2 cellular contexts compared by ENCODE assay signal in the genomic region with DNA sequence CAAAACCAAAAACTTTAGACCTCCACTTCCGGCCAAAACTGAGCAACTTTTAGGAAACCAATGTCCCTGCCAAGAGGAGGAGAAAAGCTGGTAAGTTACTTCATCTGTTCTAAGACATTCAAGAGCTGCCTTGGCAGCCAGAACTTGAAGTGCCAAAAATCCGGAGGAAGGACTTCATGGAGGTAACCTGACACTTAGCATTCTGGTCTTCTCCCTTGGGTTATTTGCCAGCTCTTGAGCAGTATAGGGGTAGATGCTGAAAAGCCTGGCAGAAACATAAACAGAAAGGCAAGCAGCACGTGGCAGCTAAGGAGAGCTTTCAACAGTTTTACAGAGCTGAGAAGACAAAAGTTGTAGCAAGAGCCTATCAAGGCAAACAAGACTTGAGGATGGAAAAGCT.
TF ChIP-seq lines count a peak whose summit lies in the region.

No MANE protein-coding gene starts in this region.

TF ChIP-seq in SK-N-SH, 30 proteins besides CTCF, POLR2A, EP300 and RAD21:
- TF ChIP-seq TCF12 (IDR thresholded peaks at IDR 0.05) (no peak), CHD2 (IDR thresholded peaks at IDR 0.05; ENCODE audit: low read length, partially characterized antibody) (no peak), FOXM1 (IDR thresholded peaks at IDR 0.05; ENCODE audit: low read depth) (no peak), JUND (IDR thresholded peaks at IDR 0.05) (no peak), FOXJ3 (CRISPR knock-in tag; IDR thresholded peaks at IDR 0.05) (no peak), MEF2A (IDR thresholded peaks at IDR 0.05; ENCODE audit: borderline replicate concordance, low read depth) (no peak), MXI1 (IDR thresholded peaks at IDR 0.05; ENCODE audit: low read depth, low read length) (no peak), TEAD4 (IDR thresholded peaks at IDR 0.05; ENCODE audit: borderline replicate concordance, insufficient read depth) (no peak), SIN3A (IDR thresholded peaks at IDR 0.05; ENCODE audit: borderline replicate concordance, low read depth, low read length) (no peak), NRF1 (IDR thresholded peaks at IDR 0.05; ENCODE audit: low read depth, low read length) (no peak), RFX5 (IDR thresholded peaks at IDR 0.05; ENCODE audit: low read length) (no peak), TAF1 (IDR thresholded peaks at IDR 0.05; ENCODE audit: borderline replicate concordance, low read depth, low read length) (no peak), EZH2phosphoT487 (IDR thresholded peaks at IDR 0.05; ENCODE audit: borderline replicate concordance, low read depth) (no peak)
- TF ChIP-seq, protein P1, sequence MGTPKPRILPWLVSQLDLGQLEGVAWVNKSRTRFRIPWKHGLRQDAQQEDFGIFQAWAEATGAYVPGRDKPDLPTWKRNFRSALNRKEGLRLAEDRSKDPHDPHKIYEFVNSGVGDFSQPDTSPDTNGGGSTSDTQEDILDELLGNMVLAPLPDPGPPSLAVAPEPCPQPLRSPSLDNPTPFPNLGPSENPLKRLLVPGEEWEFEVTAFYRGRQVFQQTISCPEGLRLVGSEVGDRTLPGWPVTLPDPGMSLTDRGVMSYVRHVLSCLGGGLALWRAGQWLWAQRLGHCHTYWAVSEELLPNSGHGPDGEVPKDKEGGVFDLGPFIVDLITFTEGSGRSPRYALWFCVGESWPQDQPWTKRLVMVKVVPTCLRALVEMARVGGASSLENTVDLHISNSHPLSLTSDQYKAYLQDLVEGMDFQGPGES (IDR thresholded peaks at IDR 0.05; ENCODE audit: low read depth, low read length) = no peak
- TF ChIP-seq, protein P2, sequence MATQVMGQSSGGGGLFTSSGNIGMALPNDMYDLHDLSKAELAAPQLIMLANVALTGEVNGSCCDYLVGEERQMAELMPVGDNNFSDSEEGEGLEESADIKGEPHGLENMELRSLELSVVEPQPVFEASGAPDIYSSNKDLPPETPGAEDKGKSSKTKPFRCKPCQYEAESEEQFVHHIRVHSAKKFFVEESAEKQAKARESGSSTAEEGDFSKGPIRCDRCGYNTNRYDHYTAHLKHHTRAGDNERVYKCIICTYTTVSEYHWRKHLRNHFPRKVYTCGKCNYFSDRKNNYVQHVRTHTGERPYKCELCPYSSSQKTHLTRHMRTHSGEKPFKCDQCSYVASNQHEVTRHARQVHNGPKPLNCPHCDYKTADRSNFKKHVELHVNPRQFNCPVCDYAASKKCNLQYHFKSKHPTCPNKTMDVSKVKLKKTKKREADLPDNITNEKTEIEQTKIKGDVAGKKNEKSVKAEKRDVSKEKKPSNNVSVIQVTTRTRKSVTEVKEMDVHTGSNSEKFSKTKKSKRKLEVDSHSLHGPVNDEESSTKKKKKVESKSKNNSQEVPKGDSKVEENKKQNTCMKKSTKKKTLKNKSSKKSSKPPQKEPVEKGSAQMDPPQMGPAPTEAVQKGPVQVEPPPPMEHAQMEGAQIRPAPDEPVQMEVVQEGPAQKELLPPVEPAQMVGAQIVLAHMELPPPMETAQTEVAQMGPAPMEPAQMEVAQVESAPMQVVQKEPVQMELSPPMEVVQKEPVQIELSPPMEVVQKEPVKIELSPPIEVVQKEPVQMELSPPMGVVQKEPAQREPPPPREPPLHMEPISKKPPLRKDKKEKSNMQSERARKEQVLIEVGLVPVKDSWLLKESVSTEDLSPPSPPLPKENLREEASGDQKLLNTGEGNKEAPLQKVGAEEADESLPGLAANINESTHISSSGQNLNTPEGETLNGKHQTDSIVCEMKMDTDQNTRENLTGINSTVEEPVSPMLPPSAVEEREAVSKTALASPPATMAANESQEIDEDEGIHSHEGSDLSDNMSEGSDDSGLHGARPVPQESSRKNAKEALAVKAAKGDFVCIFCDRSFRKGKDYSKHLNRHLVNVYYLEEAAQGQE (IDR thresholded peaks at IDR 0.05; ENCODE audit: low read depth, low read length) = no peak
- TF ChIP-seq, protein P3, sequence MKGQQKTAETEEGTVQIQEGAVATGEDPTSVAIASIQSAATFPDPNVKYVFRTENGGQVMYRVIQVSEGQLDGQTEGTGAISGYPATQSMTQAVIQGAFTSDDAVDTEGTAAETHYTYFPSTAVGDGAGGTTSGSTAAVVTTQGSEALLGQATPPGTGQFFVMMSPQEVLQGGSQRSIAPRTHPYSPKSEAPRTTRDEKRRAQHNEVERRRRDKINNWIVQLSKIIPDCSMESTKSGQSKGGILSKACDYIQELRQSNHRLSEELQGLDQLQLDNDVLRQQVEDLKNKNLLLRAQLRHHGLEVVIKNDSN (IDR thresholded peaks at IDR 0.05; ENCODE audit: borderline replicate concordance, low read depth) = no peak
- TF ChIP-seq, protein P4, sequence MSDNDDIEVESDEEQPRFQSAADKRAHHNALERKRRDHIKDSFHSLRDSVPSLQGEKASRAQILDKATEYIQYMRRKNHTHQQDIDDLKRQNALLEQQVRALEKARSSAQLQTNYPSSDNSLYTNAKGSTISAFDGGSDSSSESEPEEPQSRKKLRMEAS (IDR thresholded peaks at IDR 0.05; ENCODE audit: low read depth) = no peak
- TF ChIP-seq, protein P5, sequence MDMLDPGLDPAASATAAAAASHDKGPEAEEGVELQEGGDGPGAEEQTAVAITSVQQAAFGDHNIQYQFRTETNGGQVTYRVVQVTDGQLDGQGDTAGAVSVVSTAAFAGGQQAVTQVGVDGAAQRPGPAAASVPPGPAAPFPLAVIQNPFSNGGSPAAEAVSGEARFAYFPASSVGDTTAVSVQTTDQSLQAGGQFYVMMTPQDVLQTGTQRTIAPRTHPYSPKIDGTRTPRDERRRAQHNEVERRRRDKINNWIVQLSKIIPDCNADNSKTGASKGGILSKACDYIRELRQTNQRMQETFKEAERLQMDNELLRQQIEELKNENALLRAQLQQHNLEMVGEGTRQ (IDR thresholded peaks at IDR 0.05; ENCODE audit: borderline replicate concordance, low read depth, low read length) = no peak

TF ChIP-seq in SK-N-SH treated with all-trans-retinoic acid at 6 μM for 48 hours, 23 proteins besides CTCF, POLR2A, EP300 and RAD21:
- TF ChIP-seq, protein P6, sequence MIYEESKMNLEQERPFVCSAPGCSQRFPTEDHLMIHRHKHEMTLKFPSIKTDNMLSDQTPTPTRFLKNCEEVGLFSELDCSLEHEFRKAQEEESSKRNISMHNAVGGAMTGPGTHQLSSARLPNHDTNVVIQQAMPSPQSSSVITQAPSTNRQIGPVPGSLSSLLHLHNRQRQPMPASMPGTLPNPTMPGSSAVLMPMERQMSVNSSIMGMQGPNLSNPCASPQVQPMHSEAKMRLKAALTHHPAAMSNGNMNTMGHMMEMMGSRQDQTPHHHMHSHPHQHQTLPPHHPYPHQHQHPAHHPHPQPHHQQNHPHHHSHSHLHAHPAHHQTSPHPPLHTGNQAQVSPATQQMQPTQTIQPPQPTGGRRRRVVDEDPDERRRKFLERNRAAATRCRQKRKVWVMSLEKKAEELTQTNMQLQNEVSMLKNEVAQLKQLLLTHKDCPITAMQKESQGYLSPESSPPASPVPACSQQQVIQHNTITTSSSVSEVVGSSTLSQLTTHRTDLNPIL (CRISPR knock-in tag; IDR thresholded peaks at IDR 0.05; ENCODE audit: low read depth) = no peak
- TF ChIP-seq TCF4 (CRISPR knock-in tag; IDR thresholded peaks at IDR 0.05; ENCODE audit: borderline replicate concordance) (no peak), ARNTL (CRISPR knock-in tag; IDR thresholded peaks at IDR 0.05; ENCODE audit: borderline replicate concordance, low read depth) (no peak), BACH2 (CRISPR knock-in tag; IDR thresholded peaks at IDR 0.05; ENCODE audit: borderline replicate concordance) (no peak), PPARA (CRISPR knock-in tag; IDR thresholded peaks at IDR 0.05; ENCODE audit: borderline replicate concordance) (no peak), ZFP30 (CRISPR knock-in tag; IDR thresholded peaks at IDR 0.05) (no peak), ZNF70 (CRISPR knock-in tag; IDR thresholded peaks at IDR 0.05) (no peak), TOX (CRISPR knock-in tag; IDR thresholded peaks at IDR 0.05; ENCODE audit: borderline replicate concordance) (no peak), OSR1 (CRISPR knock-in tag; IDR thresholded peaks at IDR 0.05) (no peak), CSDC2 (CRISPR knock-in tag; IDR thresholded peaks at IDR 0.05) (no peak), RARB (CRISPR knock-in tag; IDR thresholded peaks at IDR 0.05) (no peak)
